Comparison of ENCODE assay signal across 12 cellular contexts in genomic region chr12:56028511-56029165, GRCh38. TPM values are rescaled to one million over a fixed set of nuclear protein-coding genes. Genes with fewer than 3 reads are reported as not detected.
DNase-seq lines count a peak whose midpoint lies in the region; ATAC-seq and TF ChIP-seq lines count a peak whose summit lies in the region.
"Had no signal": no experiment of that assay in that cellular context is flagged by ENCODE, and none has a peak within 500 bp of the region (broad histone marks: within the 10 kb centered on the region; RNA-seq: fewer than 3 reads in every experiment).

No MANE protein-coding gene starts in this region.

- no TSS peak for BruUV-seq in mammary epithelial cell (replicated peaks; lab: Mats Ljungman, UMichigan)

- H4K20me1 ChIP-seq in mammary epithelial cell (ENCODE audit: insufficient read depth, low read length), result no peaks in the 10 kb centered on the region
- H4K20me1 ChIP-seq in osteoblast (ENCODE audit: insufficient read depth, low read length), result no peaks in the 10 kb centered on the region

- no peak for TF ChIP-seq CTCF in mammary epithelial cell (conservative IDR thresholded peaks at IDR 0.05 in 1 of 2, IDR thresholded peaks at IDR 0.05 in 1 of 2; ENCODE audit: extremely low read depth in 1 of 2, insufficient read depth in 1 of 2, low read depth in 1 of 2, low read length in 2 of 2)
- TF ChIP-seq CTCF in osteoblast (IDR thresholded peaks at IDR 0.05; ENCODE audit: extremely low read depth, low read depth, low read length), result no peak

- no peak overlapping the region for H3K9ac ChIP-seq in mammary epithelial cell (ENCODE audit: insufficient read depth, low read length)

- H2AFZ ChIP-seq in mammary epithelial cell (ENCODE audit: low read depth, low read length) (peak overlapping the region; percentile 27), osteoblast (ENCODE audit: low read length) (peak overlapping the region; percentile 52)

- no peaks in the 10 kb centered on the region for H3K9me3 ChIP-seq in mammary epithelial cell (replicated peaks; ENCODE audit: insufficient read depth, low read length)
- no peaks in the 10 kb centered on the region for H3K9me3 ChIP-seq in osteoblast (ENCODE audit: low read depth, low read length)
- H3K9me3 ChIP-seq: thoracic aorta had no signal

- no peak for ATAC-seq in HG03039 (IDR thresholded peaks at IDR 0.05; ENCODE audit: unreplicated experiment)

- H3K27me3 ChIP-seq in mammary epithelial cell (ENCODE audit: insufficient read depth, low read length), result no peaks in the 10 kb centered on the region
- H3K27me3 ChIP-seq in osteoblast (ENCODE audit: insufficient read depth, low read length), result no peaks in the 10 kb centered on the region

- intact Hi-C loops in mammary epithelial cell (cut with micrococcal nuclease), result loop anchor here (1.0 kb wide), 2 partner anchors 32 to 290 kb away; no protein-coding TSS in a partner anchor

- H3K27ac ChIP-seq in mammary epithelial cell (ENCODE audit: insufficient read depth, low read depth, low read length), result no peak overlapping the region
- H3K27ac ChIP-seq in osteoblast (ENCODE audit: low read depth, low read length), result peak overlapping the region; percentile 57
- H3K27ac ChIP-seq: thoracic aorta had no signal

- H3K4me1 ChIP-seq in mammary epithelial cell (ENCODE audit: insufficient read depth, low read length) (peaks cover 13% of the 10 kb centered on the region), osteoblast (ENCODE audit: insufficient read depth, low read length) (peaks cover 13% of the 10 kb centered on the region)

- 33% methylated on average over 2 of the region's 5 CpGs for WGBS in mammary epithelial cell (ENCODE audit: low coverage, missing lambda C conversion rate)

- DNase-seq in EH (ENCODE audit: low read depth), result peak; percentile 7
- DNase-seq in NCI-H2171 (lab: John Stamatoyannopoulos, UW), result peak; percentile 27
- DNase-seq in mammary epithelial cell, result peak; percentile 14
- DNase-seq in osteoblast (ENCODE audit: insufficient read length, low spot score, missing footprints), result peak; percentile 84
- DNase-seq in 8988T, result no peak
- no peak for DNase-seq in NCI-H2196 (lab: John Stamatoyannopoulos, UW; ENCODE audit: unreplicated experiment)
- DNase-seq: activated T-cell treated with anti-CD3 and anti-CD28 coated beads for 4 hours, MV-4-11, NCI-H2227 treated with DMSO at 0.1 percent for 48 hours, right cardiac atrium had no signal

- H3K36me3 ChIP-seq in mammary epithelial cell (ENCODE audit: insufficient read depth, low read length), result no peaks in the 10 kb centered on the region
- H3K36me3 ChIP-seq in osteoblast (ENCODE audit: insufficient read depth, low read length), result peaks cover 22% of the 10 kb centered on the region

- H3K4me3 ChIP-seq in mammary epithelial cell (replicated peaks in 1 of 3; ENCODE audit: insufficient read depth in 1 of 3, low read depth in 2 of 3, low read length in 3 of 3) (no peak overlapping the region), osteoblast (ENCODE audit: insufficient read depth, low read length) (no peak overlapping the region)
- H3K4me3 ChIP-seq: thoracic aorta had no signal

- dilution Hi-C loops in mammary epithelial cell (cut with HindIII; ENCODE audit: low sequenced_read_pairs), result no loop called here

- H3K4me2 ChIP-seq in mammary epithelial cell (ENCODE audit: insufficient read depth, low read depth, low read length) (no peak overlapping the region), osteoblast (ENCODE audit: insufficient read depth, low read length) (no peak overlapping the region)

- H3K79me2 ChIP-seq in mammary epithelial cell (ENCODE audit: insufficient read depth, low read length), result no peaks in the 10 kb centered on the region
- no peaks in the 10 kb centered on the region for H3K79me2 ChIP-seq in osteoblast (ENCODE audit: insufficient read depth, low read length)

- CTCF ChIA-PET in mammary epithelial cell (lab: Charles Lee; ENCODE audit: low non-redundant PET), result interaction anchor here (1.4 to 1.6 kb wide), 2 partner anchors 33 to 291 kb away, joined by 5 to 10 read pairs; no protein-coding TSS in a partner anchor

- in situ Hi-C loops in mammary epithelial cell (cut with MboI; ENCODE audit: low sequenced_read_pairs in 2 of 2), result no loop called here

RNA-seq across cellular contexts. Expression of gene IKZF4, which starts 7.8 kb away (rescaled TPM):
- total RNA-seq in mammary epithelial cell (1 to 10 TPM; 2.2 to 4.4 TPM), osteoblast (1.2 and 2.5 TPM in 2 replicates)
- polyA plus RNA-seq in mammary epithelial cell, result 1.9 TPM
- polyA minus RNA-seq in mammary epithelial cell, result 7.5 TPM

RNA-seq across cellular contexts. Expression of gene RPS26, which starts 13.1 kb away (rescaled TPM):
- total RNA-seq in mammary epithelial cell, result 100 to 1,000 TPM in 1 of 2 donors, 10 to 100 TPM in 1; 46.4 to 331 TPM
- 2,291 TPM for polyA plus RNA-seq in mammary epithelial cell
- polyA minus RNA-seq in mammary epithelial cell, result 218 TPM
- 162 and 459 TPM in 2 replicates for total RNA-seq in osteoblast

RNA-seq across cellular contexts. Expression of gene SUOX, which starts 31.6 kb away (rescaled TPM):
- total RNA-seq in mammary epithelial cell, result 10 to 100 TPM; 10.7 to 14.7 TPM
- polyA plus RNA-seq in mammary epithelial cell, result 12.2 TPM
- polyA minus RNA-seq in mammary epithelial cell, result 24.8 TPM
- 12.3 and 13.0 TPM in 2 replicates for total RNA-seq in osteoblast

RNA-seq across cellular contexts. Expression of gene ERBB3, which starts 51.3 kb away (rescaled TPM):
- 1 to 10 TPM; 2.0 to 3.6 TPM for total RNA-seq in mammary epithelial cell
- polyA plus RNA-seq in mammary epithelial cell, result 4.0 TPM
- polyA minus RNA-seq in mammary epithelial cell, result 9.6 TPM
- 1.1 and 2.4 TPM in 2 replicates for total RNA-seq in osteoblast

RNA-seq across cellular contexts. Expression of gene RAB5B, which starts 54.8 kb away (rescaled TPM):
- total RNA-seq in mammary epithelial cell (10 to 100 TPM; 79.4 to 92.5 TPM), osteoblast (82.9 and 87.5 TPM in 2 replicates)
- polyA plus RNA-seq in mammary epithelial cell, result 87.1 TPM
- 153 TPM for polyA minus RNA-seq in mammary epithelial cell

Comparison
In these comparisons a context has a peak if more than half of its experiments do, and no peak if none do; other contexts are left out.
1. DNase-seq: peak in EH (single experiment), NCI-H2171 (single experiment), mammary epithelial cell (single experiment) and osteoblast (single experiment); none in 8988T (single experiment) and NCI-H2196 (single experiment).